Comparison of ENCODE assay signal across 11 cellular contexts in genomic region chr3:128282392-128283196, GRCh38.
A peak's percentile ranks its signal among the peaks of the same experiment; 100 is the strongest.
DNase-seq lines count a peak whose midpoint lies in the region; ATAC-seq lines count a peak whose summit lies in the region.
"Had no signal": no experiment of that assay in that cellular context is flagged by ENCODE, and none has a peak within 500 bp of the region (broad histone marks: within the 10 kb centered on the region; RNA-seq: fewer than 3 reads in every experiment).

No MANE protein-coding gene starts in this region.

- peak; percentile 76 for ATAC-seq in left cardiac atrium
- ATAC-seq in sciatic nerve, result peak; percentile 63
- no peak for ATAC-seq in HG02852 (IDR thresholded peaks at IDR 0.05; ENCODE audit: unreplicated experiment)
- ATAC-seq: activated T-cell treated with anti-CD3 and anti-CD28 coated beads, Interleukin-2, amount 50 U/mL, for 4 hours had no signal

- DNase-seq in D341Med (ENCODE audit: low spot score) (peak; percentile 8), amniotic epithelial cell (ENCODE audit: low read depth) (peak; percentile 19), left cardiac atrium (peak; percentile 84), sciatic nerve (ENCODE audit: low spot score) (peak; percentile 76), NCI-H1694 treated with DMSO at 0.1 percent for 48 hours (lab: John Stamatoyannopoulos, UW) (no peak), SKM-1 (lab: John Stamatoyannopoulos, UW; ENCODE audit: unreplicated experiment) (no peak), NCI-H1930 (lab: John Stamatoyannopoulos, UW) (no peak)
- DNase-seq: activated T-cell treated with anti-CD3 and anti-CD28 coated beads, Interleukin-2, amount 50 U/mL, for 4 hours; CD4-positive, CD25-positive, alpha-beta regulatory T cell; stimulated activated CD4-positive, alpha-beta T cell treated with anti-CD3 and anti-CD28 coated beads, Interleukin-4, amount 100 ng/mL, for 24 hours had no signal

- intact Hi-C loops in left cardiac atrium (cut with DNase I), result no loop called here
- intact Hi-C loops in sciatic nerve (cut with DNase I), result no loop called here

Comparison
In these comparisons a context has a peak if more than half of its experiments do, and no peak if none do; other contexts are left out.
1. DNase-seq: peak in D341Med (single experiment), amniotic epithelial cell (single experiment), left cardiac atrium (single experiment) and sciatic nerve (single experiment); none in NCI-H1694 treated with DMSO at 0.1 percent for 48 hours (single experiment), SKM-1 (single experiment) and NCI-H1930 (0 of 2).